8 cellular contexts compared by ENCODE assay signal in genomic region chr1:32973458-32973857, GRCh38. TPM values are rescaled to one million over a fixed set of nuclear protein-coding genes. Genes with fewer than 3 reads are reported as not detected.
DNase-seq lines count a peak whose midpoint lies in the region; ATAC-seq and TF ChIP-seq lines count a peak whose summit lies in the region.
"Not testable (repeated sequence)": the region's sequence is repeated elsewhere in the genome, so short reads cannot be mapped to it uniquely, and the experiment has no call there.

No MANE protein-coding gene starts in this region.

- H2BK12ac ChIP-seq in mesenchymal stem cell (ENCODE audit: low read length in 2 of 2), result not testable (repeated sequence)

- dilution Hi-C loops in IMR-90 (cut with HindIII; ENCODE audit: low sequenced_read_pairs, unreplicated experiment), result not testable (repeated sequence)

- H2BK5ac ChIP-seq in IMR-90 (ENCODE audit: low read depth, low read length, poor library complexity, severe bottlenecking); mesenchymal stem cell (ENCODE audit: low read depth, low read length, poor library complexity, severe bottlenecking): not testable (repeated sequence)

- H3K9me3 Mint-ChIP-seq in activated CD8-positive, alpha-beta memory T cell treated with anti-CD3 and anti-CD28 coated beads, Interleukin-2, amount 10 ng/mL, durations not matched to agents 7 days and 5 days (ENCODE audit: low read depth), result not testable (repeated sequence)

- not testable (repeated sequence) for H3K79me1 ChIP-seq in IMR-90 (ENCODE audit: low read depth in 1 of 2, low read length in 2 of 2); mesenchymal stem cell (replicated peaks; ENCODE audit: low read length, poor library complexity, severe bottlenecking)

- H3K9me1 ChIP-seq in IMR-90 (ENCODE audit: insufficient read depth, low read length), result not testable (repeated sequence)

- H3K56ac ChIP-seq in IMR-90 (ENCODE audit: extremely low read depth, insufficient read depth, low read length), result not testable (repeated sequence)

- not testable (repeated sequence) for H4K5ac ChIP-seq in IMR-90 (ENCODE audit: low read depth, low read length)

- intact Hi-C loops in IMR-90 (cut with micrococcal nuclease); colonic mucosa (cut with DNase I): not testable (repeated sequence)

- not testable (repeated sequence) for DNase-seq in BJ (ENCODE audit: low read depth); IMR-90; activated CD8-positive, alpha-beta memory T cell treated with anti-CD3 and anti-CD28 coated beads, Interleukin-2, amount 10 ng/mL, durations not matched to agents 7 days and 5 days; colonic mucosa; mesenchymal stem cell; skeletal muscle cell (ENCODE audit: low read depth); upper lobe of left lung

- H3K27me3 ChIP-seq in BJ (ENCODE audit: control insufficient read depth, insufficient read depth, low read length); IMR-90 (ENCODE audit: control insufficient read depth, insufficient read depth, low read length); colonic mucosa; gastroesophageal sphincter; upper lobe of left lung: not testable (repeated sequence)
- peaks cover 0 to 22% of the 10 kb centered on the region in 2 experiments for H3K27me3 ChIP-seq in mesenchymal stem cell (ENCODE audit: control insufficient read depth in 1 of 2, insufficient read depth in 1 of 2, low read length in 2 of 2)

- H3K36me3 ChIP-seq in BJ (ENCODE audit: control insufficient read depth, insufficient read depth, low read length); IMR-90 (ENCODE audit: control insufficient read depth, insufficient read depth, low read length); colonic mucosa; gastroesophageal sphincter; mesenchymal stem cell (ENCODE audit: control insufficient read depth in 1 of 2, insufficient read depth in 2 of 2, low read depth in 1 of 2, low read length in 2 of 2); upper lobe of left lung: not testable (repeated sequence)

- H3K27ac ChIP-seq in IMR-90 (ENCODE audit: insufficient read depth, low read length); colonic mucosa; gastroesophageal sphincter; mesenchymal stem cell (ENCODE audit: low read length, poor library complexity, severe bottlenecking): not testable (repeated sequence)
- peak overlapping the region; percentile 55 to 79 (median 73) for H3K27ac ChIP-seq in upper lobe of left lung

- CTCF ChIA-PET in BJ (lab: Yijun Ruan, JAX); IMR-90 (lab: Yijun Ruan, JAX); activated CD8-positive, alpha-beta memory T cell treated with anti-CD3 and anti-CD28 coated beads, Interleukin-2, amount 10 ng/mL, durations not matched to agents 7 days and 5 days (lab: Charles Lee): not testable (repeated sequence)

- POLR2A ChIA-PET in BJ (lab: Charles Lee); IMR-90 (lab: Charles Lee; ENCODE audit: unreplicated experiment): not testable (repeated sequence)

- not testable (repeated sequence) for H2AK5ac ChIP-seq in IMR-90 (ENCODE audit: low read depth, low read length); mesenchymal stem cell (ENCODE audit: low read length, severe bottlenecking)

- not testable (repeated sequence) for H3K23ac ChIP-seq in IMR-90 (ENCODE audit: low read depth, low read length); mesenchymal stem cell (ENCODE audit: low read length in 2 of 2)

- TF ChIP-seq POLR2A in IMR-90 (IDR thresholded peaks at IDR 0.05; ENCODE audit: low read depth, low read length); gastroesophageal sphincter (IDR thresholded peaks at IDR 0.05); upper lobe of left lung (IDR thresholded peaks at IDR 0.05): not testable (repeated sequence)

- not testable (repeated sequence) for H3K9me3 ChIP-seq in IMR-90 (ENCODE audit: control insufficient read depth, insufficient read depth, low read length); colonic mucosa; gastroesophageal sphincter; mesenchymal stem cell (ENCODE audit: control insufficient read depth, low read length); upper lobe of left lung

- not testable (repeated sequence) for H2AK9ac ChIP-seq in IMR-90 (replicated peaks; ENCODE audit: low read depth, low read length, poor library complexity)

- BruUV-seq in IMR-90 (replicated peaks; lab: Mats Ljungman, UMichigan), result not testable (repeated sequence)

- H2AFZ ChIP-seq in IMR-90 (replicated peaks; ENCODE audit: low read length, poor library complexity); mesenchymal stem cell (ENCODE audit: low read depth, low read length): not testable (repeated sequence)

- not testable (repeated sequence) for TF ChIP-seq CTCF in BJ (IDR thresholded peaks at IDR 0.05; ENCODE audit: insufficient read depth, low read depth, low read length); IMR-90 (conservative IDR thresholded peaks at IDR 0.05; ENCODE audit: low read depth, low read length); colonic mucosa (IDR thresholded peaks at IDR 0.05); gastroesophageal sphincter (IDR thresholded peaks at IDR 0.05); upper lobe of left lung (IDR thresholded peaks at IDR 0.05)

- H4K20me1 ChIP-seq in IMR-90 (ENCODE audit: insufficient read depth, low read length), result not testable (repeated sequence)

- H3K4me1 Mint-ChIP-seq in activated CD8-positive, alpha-beta memory T cell treated with anti-CD3 and anti-CD28 coated beads, Interleukin-2, amount 10 ng/mL, durations not matched to agents 7 days and 5 days, result peaks cover 22% of the 10 kb centered on the region

- not testable (repeated sequence) for H4K91ac ChIP-seq in IMR-90 (ENCODE audit: insufficient read depth, low read depth, low read length); mesenchymal stem cell (ENCODE audit: low read length)

- H3K4me1 ChIP-seq in IMR-90 (ENCODE audit: control insufficient read depth, insufficient read depth, low read length); colonic mucosa; mesenchymal stem cell (ENCODE audit: control insufficient read depth, insufficient read depth, low read depth, low read length): not testable (repeated sequence)
- H3K4me1 ChIP-seq in gastroesophageal sphincter (peaks cover 0 to 13% (median 4%) of the 10 kb centered on the region in 3 donors), upper lobe of left lung (peaks cover 0 to 14% (median 10%) of the 10 kb centered on the region in 4 donors)

- H3K14ac ChIP-seq in IMR-90 (replicated peaks; ENCODE audit: low read depth, low read length); mesenchymal stem cell (ENCODE audit: low read length in 2 of 2): not testable (repeated sequence)

- peaks cover 22% of the 10 kb centered on the region for H3K27me3 Mint-ChIP-seq in activated CD8-positive, alpha-beta memory T cell treated with anti-CD3 and anti-CD28 coated beads, Interleukin-2, amount 10 ng/mL, durations not matched to agents 7 days and 5 days

- WGBS in IMR-90 (ENCODE audit: extremely low coverage in 2 of 2, insufficient read length in 1 of 2), 2 experiments, result no CpG with 5 or more reads among the region's 6 CpGs
- no CpG with 5 or more reads among the region's 6 CpGs for WGBS in gastroesophageal sphincter (ENCODE audit: low coverage in 1 of 2), 2 donors
- WGBS in mesenchymal stem cell, result 14% methylated on average over 2 of the region's 6 CpGs
- WGBS in upper lobe of left lung, 2 donors, result 22 to 39% methylated on average over 3 to 4 of the region's 6 CpGs

- ATAC-seq in IMR-90 (ENCODE audit: low read depth); activated CD8-positive, alpha-beta memory T cell treated with anti-CD3 and anti-CD28 coated beads, Interleukin-2, amount 10 ng/mL, durations not matched to agents 7 days and 5 days; gastroesophageal sphincter: not testable (repeated sequence)
- peak in 1 of 2 donors; percentile 39 for ATAC-seq in upper lobe of left lung (ENCODE audit: low FRiP score in 2 of 2)

- not testable (repeated sequence) for H3K18ac ChIP-seq in IMR-90 (ENCODE audit: low read depth, low read length); mesenchymal stem cell (ENCODE audit: low read depth in 1 of 2, low read length in 2 of 2)

- in situ Hi-C loops in IMR-90 (cut with MboI; ENCODE audit: low sequenced_read_pairs), result not testable (repeated sequence)

- H3K36me3 Mint-ChIP-seq in activated CD8-positive, alpha-beta memory T cell treated with anti-CD3 and anti-CD28 coated beads, Interleukin-2, amount 10 ng/mL, durations not matched to agents 7 days and 5 days, result not testable (repeated sequence)

- not testable (repeated sequence) for H2BK120ac ChIP-seq in IMR-90 (ENCODE audit: low read depth, low read length); mesenchymal stem cell (ENCODE audit: low read depth, low read length)

- H3K9ac ChIP-seq in IMR-90 (ENCODE audit: low read depth, low read length); colonic mucosa (ENCODE audit: low read depth in 2 of 2, low read length in 2 of 2): not testable (repeated sequence)
- H3K9ac ChIP-seq in mesenchymal stem cell (ENCODE audit: low read length), result peak overlapping the region; percentile 89

- not testable (repeated sequence) for H3K4me2 ChIP-seq in IMR-90 (ENCODE audit: low read depth, low read length); mesenchymal stem cell (ENCODE audit: low read length, poor library complexity, severe bottlenecking)

- not testable (repeated sequence) for TF ChIP-seq RAD21 in IMR-90 (IDR thresholded peaks at IDR 0.05; ENCODE audit: low read length)

- not testable (repeated sequence) for H3K27ac Mint-ChIP-seq in activated CD8-positive, alpha-beta memory T cell treated with anti-CD3 and anti-CD28 coated beads, Interleukin-2, amount 10 ng/mL, durations not matched to agents 7 days and 5 days

- not testable (repeated sequence) for TF ChIP-seq EP300 in gastroesophageal sphincter (IDR thresholded peaks at IDR 0.05); upper lobe of left lung (IDR thresholded peaks at IDR 0.05)

- H2BK15ac ChIP-seq in IMR-90 (ENCODE audit: low read depth, low read length); mesenchymal stem cell (ENCODE audit: low read depth, poor library complexity, severe bottlenecking): not testable (repeated sequence)

- not testable (repeated sequence) for H3K4ac ChIP-seq in IMR-90 (ENCODE audit: low read depth, low read length); mesenchymal stem cell (ENCODE audit: low read depth in 1 of 2, low read length in 2 of 2)

- H2BK20ac ChIP-seq in IMR-90 (ENCODE audit: low read depth, low read length), result not testable (repeated sequence)

- H3K4me3 Mint-ChIP-seq in activated CD8-positive, alpha-beta memory T cell treated with anti-CD3 and anti-CD28 coated beads, Interleukin-2, amount 10 ng/mL, durations not matched to agents 7 days and 5 days, result peak overlapping the region; percentile 55

- H3K4me3 ChIP-seq in BJ (ENCODE audit: low read depth, low read length), result peak overlapping the region; percentile 48
- peak overlapping the region; percentile 43; the same call in 1 of the 2 replicates for H3K4me3 ChIP-seq in IMR-90 (ENCODE audit: insufficient read depth, low read depth, low read length)
- peak overlapping the region; percentile 49 for H3K4me3 ChIP-seq in colonic mucosa
- peak overlapping the region; percentile 32 to 56 for H3K4me3 ChIP-seq in gastroesophageal sphincter
- H3K4me3 ChIP-seq in mesenchymal stem cell (ENCODE audit: insufficient read depth in 1 of 2, low read depth in 1 of 2, low read length in 2 of 2), result not testable (repeated sequence)
- H3K4me3 ChIP-seq in skeletal muscle cell (ENCODE audit: low read depth, low read length), result peak overlapping the region; percentile 59
- H3K4me3 ChIP-seq in upper lobe of left lung, result peak overlapping the region in 3 of 4 donors; percentile 46 to 61 (median 52)

- not testable (repeated sequence) for H4K8ac ChIP-seq in IMR-90 (ENCODE audit: low read depth in 2 of 2, low read length in 2 of 2); mesenchymal stem cell (ENCODE audit: low read length)

RNA-seq across cellular contexts. Expression of gene RNF19B, which starts 8.8 kb away (rescaled TPM):
- 7.7 and 8.2 TPM in 2 replicates for polyA plus RNA-seq in BJ (2011; rRNA removed)
- polyA minus RNA-seq in BJ (2011; rRNA and poly(A)+ RNA removed), result 8.2 and 10.8 TPM in 2 replicates
- 9.2 and 10.0 TPM in 2 replicates for total RNA-seq in IMR-90 (2012; rRNA removed)
- 11.4 and 11.6 TPM in 2 replicates for polyA plus RNA-seq in IMR-90 (2012; rRNA removed)
- 9.2 and 10.4 TPM in 2 replicates for polyA plus RNA-seq in IMR-90 (2012; cell fraction: cytosol; rRNA removed)
- polyA plus RNA-seq in IMR-90 (2012; cell fraction: nucleus; rRNA removed; ENCODE audit: low replicate concordance), result 6.9 and 12.0 TPM in 2 replicates
- 10 to 100 TPM; 31.6 to 47.4 TPM for total RNA-seq in activated CD8-positive, alpha-beta memory T cell treated with anti-CD3 and anti-CD28 coated beads, Interleukin-2, amount 10 ng/mL, durations not matched to agents 7 days and 5 days
- 100 to 1,000 TPM in 1 of 2 donors, 10 to 100 TPM in 1; 44.4 to 106 TPM for total RNA-seq in colonic mucosa
- 10 to 100 TPM; 19.5 to 25.2 (median 21.8) TPM for total RNA-seq in gastroesophageal sphincter
- 6.5 TPM for polyA plus RNA-seq in mesenchymal stem cell (2013, experiment 1 of 2)
- 6.1 TPM for polyA plus RNA-seq in mesenchymal stem cell (2013, experiment 2 of 2)
- 10 to 100 TPM; 28.7 to 44.5 (median 37.4) TPM for total RNA-seq in upper lobe of left lung
